In genomic region chr10:8053446-8054242, GRCh38 we compare ENCODE assay signal across 8 cellular contexts. TPM values are rescaled to one million over a fixed set of nuclear protein-coding genes. Genes with fewer than 3 reads are reported as not detected.
DNase-seq lines count a peak whose midpoint lies in the region; ATAC-seq and TF ChIP-seq lines count a peak whose summit lies in the region.

No MANE protein-coding gene starts in this region.

- peak; percentile 96 for TF ChIP-seq CTCF in 22Rv1 (IDR thresholded peaks at IDR 0.05)
- TF ChIP-seq CTCF in endodermal cell (conservative IDR thresholded peaks at IDR 0.05) = peak; percentile 88

- H3K4me3 ChIP-seq in endodermal cell (ENCODE audit: low read length) = peak overlapping the region; percentile 97

- WGBS in endodermal cell (ENCODE audit: insufficient coverage in 1 of 2, insufficient read length in 1 of 2), 2 experiments = 0 to 1% methylated on average over 19 to 60 of the region's 60 CpGs

- POLR2A ChIA-PET in activated CD8-positive, alpha-beta T cell treated with anti-CD3 and anti-CD28 coated beads, Interleukin-2, amount 10 ng/mL, durations not matched to agents 7 days and 5 days (lab: Charles Lee) = interaction anchor here (0.5 to 1.4 kb wide), 5 partner anchors 84 to 1014 kb away, joined by 3 read pairs; no protein-coding TSS in a partner anchor

- H3K36me3 ChIP-seq in endodermal cell (ENCODE audit: control insufficient read depth, insufficient read depth, low read length) = peaks cover 2% of the 10 kb centered on the region

- H3K27ac ChIP-seq in 22Rv1 (peak overlapping the region; percentile 86), endodermal cell (ENCODE audit: low read depth, low read length) (no peak overlapping the region)

- peak overlapping the region; percentile 56 for H3K9ac ChIP-seq in endodermal cell (ENCODE audit: extremely low read depth, low read length, poor library complexity, severe bottlenecking)

- H3K4me3 Mint-ChIP-seq in activated CD8-positive, alpha-beta T cell treated with anti-CD3 and anti-CD28 coated beads, Interleukin-2, amount 10 ng/mL, durations not matched to agents 7 days and 5 days = peak overlapping the region; percentile 97
- H3K4me3 Mint-ChIP-seq in endodermal cell = peak overlapping the region; percentile 86

- H3K36me3 Mint-ChIP-seq in activated CD8-positive, alpha-beta T cell treated with anti-CD3 and anti-CD28 coated beads, Interleukin-2, amount 10 ng/mL, durations not matched to agents 7 days and 5 days (ENCODE audit: low read depth) = peaks cover 33% of the 10 kb centered on the region
- peaks cover 26% of the 10 kb centered on the region for H3K36me3 Mint-ChIP-seq in endodermal cell (ENCODE audit: low read depth)

- peak; percentile 35 to 75 for DNase-seq in NCI-H446 (lab: John Stamatoyannopoulos, UW)
- peak; percentile 95 for DNase-seq in activated CD8-positive, alpha-beta T cell treated with anti-CD3 and anti-CD28 coated beads, Interleukin-2, amount 10 ng/mL, durations not matched to agents 7 days and 5 days
- peak; percentile 97 for DNase-seq in endodermal cell
- peak; percentile 77 for DNase-seq in midbrain (lab: John Stamatoyannopoulos, UW)
- DNase-seq in stimulated activated CD8-positive, alpha-beta memory T cell treated with anti-CD3 and anti-CD28 coated beads, Interleukin-4, amount 100 ng/mL, for 1 hour (ENCODE audit: low read depth in 2 of 2, low spot score in 1 of 2) = peak; percentile 88

- H3K9me3 Mint-ChIP-seq in activated CD8-positive, alpha-beta T cell treated with anti-CD3 and anti-CD28 coated beads, Interleukin-2, amount 10 ng/mL, durations not matched to agents 7 days and 5 days (ENCODE audit: insufficient read depth) = no peaks in the 10 kb centered on the region
- H3K9me3 Mint-ChIP-seq in endodermal cell = no peaks in the 10 kb centered on the region

- CTCF ChIA-PET in activated CD8-positive, alpha-beta T cell treated with anti-CD3 and anti-CD28 coated beads, Interleukin-2, amount 10 ng/mL, durations not matched to agents 7 days and 5 days (lab: Charles Lee) = interaction anchor here (0.6 to 1.8 kb wide), 5 partner anchors 13 to 349 kb away, joined by 3 to 9 read pairs (median 6); no protein-coding TSS in a partner anchor

- H3K27me3 ChIP-seq in endodermal cell (ENCODE audit: control insufficient read depth, insufficient read depth, low read length, poor library complexity, severe bottlenecking) = peaks cover 60% of the 10 kb centered on the region

- H3K4me1 Mint-ChIP-seq in activated CD8-positive, alpha-beta T cell treated with anti-CD3 and anti-CD28 coated beads, Interleukin-2, amount 10 ng/mL, durations not matched to agents 7 days and 5 days (ENCODE audit: low read depth) = peaks cover 37% of the 10 kb centered on the region
- H3K4me1 Mint-ChIP-seq in endodermal cell = peaks cover 36% of the 10 kb centered on the region

- ATAC-seq in GM18508 (IDR thresholded peaks at IDR 0.05; ENCODE audit: insufficient read depth, unreplicated experiment) (peak; percentile 23), HG02970 (IDR thresholded peaks at IDR 0.05; ENCODE audit: low FRiP score, unreplicated experiment) (peak; percentile 73)
- ATAC-seq in activated CD8-positive, alpha-beta T cell treated with anti-CD3 and anti-CD28 coated beads, Interleukin-2, amount 10 ng/mL, durations not matched to agents 7 days and 5 days = peak; percentile 62

- peaks cover 28% of the 10 kb centered on the region for H3K27me3 Mint-ChIP-seq in activated CD8-positive, alpha-beta T cell treated with anti-CD3 and anti-CD28 coated beads, Interleukin-2, amount 10 ng/mL, durations not matched to agents 7 days and 5 days (ENCODE audit: low read depth)
- H3K27me3 Mint-ChIP-seq in endodermal cell (ENCODE audit: insufficient read depth) = peaks cover 66% of the 10 kb centered on the region

- H3K4me1 ChIP-seq in endodermal cell (ENCODE audit: control insufficient read depth, insufficient read depth, low read length) = peaks cover 6% of the 10 kb centered on the region

- H3K27ac Mint-ChIP-seq in activated CD8-positive, alpha-beta T cell treated with anti-CD3 and anti-CD28 coated beads, Interleukin-2, amount 10 ng/mL, durations not matched to agents 7 days and 5 days = peak overlapping the region; percentile 88
- peak overlapping the region; percentile 85 for H3K27ac Mint-ChIP-seq in endodermal cell

- no peaks in the 10 kb centered on the region for H3K9me3 ChIP-seq in endodermal cell (ENCODE audit: control insufficient read depth, low read length)

RNA-seq across cellular contexts. Expression of gene GATA3, which starts 0.8 kb away (rescaled TPM):
- total RNA-seq in activated CD8-positive, alpha-beta T cell treated with anti-CD3 and anti-CD28 coated beads, Interleukin-2, amount 10 ng/mL, durations not matched to agents 7 days and 5 days = 10 to 100 TPM; 42.5 to 44.9 TPM
- total RNA-seq in endodermal cell = 100 to 1,000 TPM in 1 of 2 donors, 10 to 100 TPM in 1; 51.3 to 103 TPM
- polyA plus RNA-seq in endodermal cell (2013, experiment 1 of 2) = 6.0 TPM
- 6.7 TPM for polyA plus RNA-seq in endodermal cell (2013, experiment 2 of 2)

Comparison
In these comparisons a context has a peak if more than half of its experiments do, and no peak if none do; other contexts are left out.
1. ATAC-seq: peak in every context shown above with its lines; median percentile 73 in HG02970; 62 in activated CD8-positive, alpha-beta T cell treated with anti-CD3 and anti-CD28 coated beads, Interleukin-2, amount 10 ng/mL, durations not matched to agents 7 days and 5 days; 23 in GM18508.